In the genomic region with DNA sequence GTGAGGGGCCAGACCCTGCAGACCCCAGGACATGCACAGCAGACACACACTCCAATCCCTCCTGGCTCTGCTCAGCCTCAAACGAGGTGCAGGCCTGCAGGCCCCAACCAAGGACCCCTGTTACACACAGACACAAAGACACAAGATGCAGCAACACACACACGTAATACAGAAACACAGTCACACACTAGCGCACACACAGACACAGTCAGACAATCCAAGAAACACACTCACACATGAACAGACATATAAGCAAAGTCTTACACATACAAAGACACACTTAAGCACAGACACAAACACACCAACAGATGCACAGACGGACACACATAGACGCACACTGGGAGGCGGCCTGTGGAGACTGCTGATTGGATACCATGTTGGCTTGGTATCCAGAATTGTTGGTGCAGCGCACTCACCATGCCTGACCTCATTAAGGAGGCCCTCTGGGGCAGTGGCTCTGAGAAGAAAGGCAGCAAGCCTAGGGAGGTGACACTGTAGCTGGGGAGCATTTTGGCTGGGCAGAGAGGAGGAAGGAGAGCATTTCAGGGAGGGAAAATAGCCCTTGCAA, we compare ENCODE assay signal across 2 cellular contexts.
TF ChIP-seq lines count a peak whose summit lies in the region.

No MANE protein-coding gene starts in this region.

TF ChIP-seq in GM12891, 5 proteins besides CTCF, POLR2A, EP300 and RAD21:
- TF ChIP-seq POLR2AphosphoS5 (IDR thresholded peaks at IDR 0.05; ENCODE audit: low read depth, low read length), result no peak
- no peak for TF ChIP-seq POU2F2 (IDR thresholded peaks at IDR 0.05; ENCODE audit: low read depth, low read length)
- TF ChIP-seq TAF1 (IDR thresholded peaks at IDR 0.05; ENCODE audit: low read depth, low read length), result no peak
- TF ChIP-seq PAX5 (IDR thresholded peaks at IDR 0.05; ENCODE audit: insufficient read depth, low read length, severe bottlenecking), result no peak
- no peak for TF ChIP-seq SPI1 (IDR thresholded peaks at IDR 0.05; ENCODE audit: low read depth, low read length)
TF ChIP-seq in GM12891: peak in this region for 0.

TF ChIP-seq in endothelial cell of umbilical vein, 7 proteins besides CTCF, POLR2A, EP300 and RAD21:
- TF ChIP-seq POLR2AphosphoS5 (IDR thresholded peaks at IDR 0.05; ENCODE audit: insufficient read depth, low read depth, low read length), result no peak
- no peak for TF ChIP-seq GATA2 (IDR thresholded peaks at IDR 0.05; ENCODE audit: insufficient read depth, insufficient read length, low read depth, low read length)
- no peak for TF ChIP-seq FOS (IDR thresholded peaks at IDR 0.05; ENCODE audit: borderline replicate concordance, insufficient read depth, low read length)
- no peak for TF ChIP-seq MYC (IDR thresholded peaks at IDR 0.05; ENCODE audit: low read depth, low read length)
- no peak for TF ChIP-seq JUN (IDR thresholded peaks at IDR 0.05; ENCODE audit: borderline replicate concordance, insufficient read depth, insufficient read length, low read depth)
